Comparison of ENCODE assay signal across 15 cellular contexts in the genomic region with DNA sequence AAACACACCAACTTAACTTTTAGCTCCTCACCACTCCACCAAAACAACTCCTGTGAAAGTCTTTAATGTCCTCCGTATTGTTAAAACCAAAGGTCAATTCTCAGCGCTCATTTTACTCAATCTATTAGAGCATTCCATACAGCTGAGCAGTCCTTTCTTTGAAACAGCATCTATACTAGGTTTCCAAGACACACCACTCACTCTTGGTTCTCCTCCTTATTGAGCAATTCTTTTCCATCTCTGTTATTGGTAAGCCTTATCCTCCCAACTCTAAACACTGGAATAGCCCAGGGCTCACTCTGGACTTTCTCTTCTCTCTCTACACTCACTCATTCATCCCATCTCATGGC. TPM values are rescaled to one million over a fixed set of nuclear protein-coding genes. Genes with fewer than 3 reads are reported as not detected.
DNase-seq lines count a peak whose midpoint lies in the region; ATAC-seq and TF ChIP-seq lines count a peak whose summit lies in the region.
"Had no signal": no experiment of that assay in that cellular context is flagged by ENCODE, and none has a peak within 500 bp of the region (broad histone marks: within the 10 kb centered on the region; RNA-seq: fewer than 3 reads in every experiment).

No MANE protein-coding gene starts in this region.

- peak; percentile 97 for DNase-seq in HCEC 1CT
- DNase-seq in SW480 (ENCODE audit: low spot score) = peak; percentile 28
- peak; percentile 82 for DNase-seq in fibroblast of pulmonary artery (ENCODE audit: low read depth)
- DNase-seq in stromal cell of bone marrow (ENCODE audit: low read depth) = peak; percentile 78
- no peak for DNase-seq in activated T-cell treated with anti-CD3 and anti-CD28 coated beads, Interleukin-2, amount 50 U/mL, for 4 hours
- DNase-seq: activated CD4-positive, alpha-beta memory T cell treated with anti-CD3 and anti-CD28 coated beads for 36 hours; activated effector memory CD4-positive, alpha-beta T cell treated with Interleukin-2 at 50 U/mL for 16 hours; DMS79; NCI-H345; T-helper 9 cell had no signal

- peaks cover 3% of the 10 kb centered on the region for H3K36me3 Mint-ChIP-seq in activated T-cell treated with anti-CD3 and anti-CD28 coated beads, Interleukin-2, amount 50 U/mL, for 4 hours (ENCODE audit: insufficient read depth)
- H3K36me3 Mint-ChIP-seq: activated CD4-positive, alpha-beta memory T cell treated with anti-CD3 and anti-CD28 coated beads for 36 hours had no signal

- no peak overlapping the region for H3K4me3 Mint-ChIP-seq in activated T-cell treated with anti-CD3 and anti-CD28 coated beads, Interleukin-2, amount 50 U/mL, for 4 hours
- H3K4me3 Mint-ChIP-seq: activated CD4-positive, alpha-beta memory T cell treated with anti-CD3 and anti-CD28 coated beads for 36 hours; neural progenitor cell had no signal

- H3K27me3 Mint-ChIP-seq in activated T-cell treated with anti-CD3 and anti-CD28 coated beads, Interleukin-2, amount 50 U/mL, for 4 hours (ENCODE audit: low read depth) = no peaks in the 10 kb centered on the region
- H3K27me3 Mint-ChIP-seq: activated CD4-positive, alpha-beta memory T cell treated with anti-CD3 and anti-CD28 coated beads for 36 hours had no signal

- peaks cover 36% of the 10 kb centered on the region for H3K4me1 Mint-ChIP-seq in activated T-cell treated with anti-CD3 and anti-CD28 coated beads, Interleukin-2, amount 50 U/mL, for 4 hours (ENCODE audit: low read depth)
- H3K4me1 Mint-ChIP-seq: neural progenitor cell had no signal

- H3K9me3 Mint-ChIP-seq in activated T-cell treated with anti-CD3 and anti-CD28 coated beads, Interleukin-2, amount 50 U/mL, for 4 hours = no peaks in the 10 kb centered on the region
- H3K9me3 Mint-ChIP-seq: activated CD4-positive, alpha-beta memory T cell treated with anti-CD3 and anti-CD28 coated beads for 36 hours had no signal

- TF ChIP-seq CTCF in fibroblast of pulmonary artery (IDR thresholded peaks at IDR 0.05; ENCODE audit: low read length, missing control alignments) = no peak

- H3K4me3 ChIP-seq in fibroblast of pulmonary artery (replicated peaks; ENCODE audit: low read depth, low read length) = no peak overlapping the region
- H3K4me3 ChIP-seq: cardiac muscle cell, neural progenitor cell, thoracic aorta had no signal

- ATAC-seq in GM19035 (IDR thresholded peaks at IDR 0.05; ENCODE audit: unreplicated experiment) (no peak), GM21825 (IDR thresholded peaks at IDR 0.05; ENCODE audit: unreplicated experiment) (no peak)
- ATAC-seq in activated T-cell treated with anti-CD3 and anti-CD28 coated beads, Interleukin-2, amount 50 U/mL, for 4 hours = no peak

RNA-seq across cellular contexts. Expression of gene COA1, which starts 34.9 kb away (rescaled TPM):
- total RNA-seq in activated T-cell treated with anti-CD3 and anti-CD28 coated beads, Interleukin-2, amount 50 U/mL, for 4 hours = 10 to 100 TPM; 51.4 to 56.7 (median 51.5) TPM
